Comparison of ENCODE assay signal across 27 cellular contexts in the genomic region with DNA sequence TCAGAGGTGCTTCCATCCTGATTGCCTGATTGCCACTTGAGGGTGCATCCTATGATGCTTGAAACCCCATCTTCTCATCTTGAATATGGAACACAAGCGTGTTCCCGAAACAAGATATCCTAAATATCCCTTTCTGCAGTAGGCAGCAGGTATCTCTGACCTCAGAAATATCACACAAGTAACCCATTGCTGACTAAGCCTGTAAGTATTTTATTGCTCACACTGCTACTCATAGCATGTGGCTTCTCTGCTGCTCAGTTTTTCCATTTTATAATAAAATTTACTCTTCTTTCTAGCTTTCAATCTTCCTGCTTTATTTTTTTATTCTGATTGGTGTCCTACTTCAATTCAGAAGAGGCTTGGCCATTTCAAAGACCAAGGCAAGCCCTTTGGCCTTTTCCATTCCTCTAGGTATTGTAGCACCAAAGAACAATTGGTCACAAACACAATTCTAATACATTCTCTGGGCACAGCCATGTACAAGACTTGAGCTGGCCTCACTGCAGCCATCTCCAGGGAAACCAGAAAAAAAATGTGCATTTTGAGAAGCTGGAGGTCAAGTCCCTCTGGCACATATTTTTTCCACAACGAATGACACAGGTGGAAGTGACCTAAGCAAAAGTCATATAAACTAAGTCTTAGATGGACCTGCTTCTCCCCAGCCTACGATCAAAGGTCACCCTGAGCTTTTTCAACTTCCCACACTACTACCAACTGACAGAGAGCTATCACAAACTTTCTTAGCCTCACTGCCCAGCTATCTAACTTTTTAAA.
DNase-seq lines count a peak whose midpoint lies in the region; ATAC-seq, FAIRE-seq and TF ChIP-seq lines count a peak whose summit lies in the region.
"Had no signal": no experiment of that assay in that cellular context is flagged by ENCODE, and none has a peak within 500 bp of the region (broad histone marks: within the 10 kb centered on the region; RNA-seq: fewer than 3 reads in every experiment).

No MANE protein-coding gene starts in this region.

- no peak for TF ChIP-seq CTCF in esophagus squamous epithelium (IDR thresholded peaks at IDR 0.05)

- H3K4me3 Mint-ChIP-seq in activated T-cell treated with anti-CD3 and anti-CD28 coated beads, Interleukin-2, amount 50 U/mL, for 72 hours = peak overlapping the region in 1 of 2 donors; percentile 1
- no peak overlapping the region for H3K4me3 Mint-ChIP-seq in activated T-cell treated with anti-CD3 and anti-CD28 coated beads, Interleukin-2, amount 50 U/mL, for 4 hours
- H3K4me3 Mint-ChIP-seq: endodermal cell, nephron had no signal

- no peak overlapping the region for H3K27ac ChIP-seq in esophagus squamous epithelium
- H3K27ac ChIP-seq: adrenal gland, gastroesophageal sphincter, pancreas, thyroid gland had no signal

- DNase-seq in activated T-cell treated with anti-CD3 and anti-CD28 coated beads, Interleukin-2, amount 50 U/mL, for 72 hours = no peak
- DNase-seq in activated T-cell treated with anti-CD3 and anti-CD28 coated beads, Interleukin-2, amount 50 U/mL, for 4 hours = no peak
- DNase-seq in RKO (ENCODE audit: low spot score) = peak; percentile 52
- DNase-seq in astrocyte of the hippocampus (ENCODE audit: low read depth, low spot score) = peak; percentile 14
- peak; percentile 22 for DNase-seq in urothelium cell line (ENCODE audit: low spot score)
- no peak for DNase-seq in esophagus squamous epithelium (lab: John Stamatoyannopoulos, UW)
- DNase-seq in stimulated activated CD4-positive, alpha-beta T cell treated with anti-CD3 and anti-CD28 coated beads, Interleukin-12 subunit alpha, Interleukin-12 subunit beta, amount 100 ng/mL, for 4 hours = no peak
- DNase-seq: activated CD8-positive, alpha-beta memory T cell treated with anti-CD3 and anti-CD28 coated beads, Interleukin-2, amount 50 U/mL, for 4 hours; activated gamma-delta T cell; adrenal gland; DMS53; endodermal cell; GOT3; mucosa of descending colon; NCI-H2171; NCI-H524 treated with DMSO at 0.1 percent for 48 hours; pancreas; right cardiac atrium; stimulated activated CD4-positive, alpha-beta T cell treated with anti-CD3 and anti-CD28 coated beads, Interleukin-4, amount 100 ng/mL, for 24 hours; stimulated activated naive CD4-positive, alpha-beta T cell; T-helper 9 cell; thyroid gland had no signal

- WGBS in esophagus squamous epithelium, 2 donors = 65 to 74% methylated on average over 4 of the region's 4 CpGs

- ATAC-seq in activated T-cell treated with anti-CD3 and anti-CD28 coated beads, Interleukin-2, amount 50 U/mL, for 72 hours (replicated peaks in 1 of 2) = peak; percentile 69 to 73
- no peak for ATAC-seq in activated T-cell treated with anti-CD3 and anti-CD28 coated beads, Interleukin-2, amount 50 U/mL, for 4 hours
- ATAC-seq in HG02884 (IDR thresholded peaks at IDR 0.05; ENCODE audit: unreplicated experiment) = no peak
- ATAC-seq: gastroesophageal sphincter, mucosa of descending colon, pancreas, right cardiac atrium had no signal

- H3K9me3 Mint-ChIP-seq in activated T-cell treated with anti-CD3 and anti-CD28 coated beads, Interleukin-2, amount 50 U/mL, for 72 hours = no peaks in the 10 kb centered on the region
- no peaks in the 10 kb centered on the region for H3K9me3 Mint-ChIP-seq in activated T-cell treated with anti-CD3 and anti-CD28 coated beads, Interleukin-2, amount 50 U/mL, for 4 hours

- no peaks in the 10 kb centered on the region for H3K4me1 ChIP-seq in esophagus squamous epithelium
- H3K4me1 ChIP-seq: adrenal gland, gastroesophageal sphincter, pancreas, thyroid gland had no signal

- no peaks in the 10 kb centered on the region for H3K27me3 ChIP-seq in esophagus squamous epithelium
- H3K27me3 ChIP-seq: gastroesophageal sphincter, thyroid gland had no signal

- H3K27me3 Mint-ChIP-seq in activated T-cell treated with anti-CD3 and anti-CD28 coated beads, Interleukin-2, amount 50 U/mL, for 72 hours (ENCODE audit: low read depth) = peaks cover 47% of the 10 kb centered on the region
- no peaks in the 10 kb centered on the region for H3K27me3 Mint-ChIP-seq in activated T-cell treated with anti-CD3 and anti-CD28 coated beads, Interleukin-2, amount 50 U/mL, for 4 hours (ENCODE audit: low read depth)

- FAIRE-seq in urothelium cell line (lab: Jason Lieb, UNC) = no peak
- FAIRE-seq: A204.1, islet of Langerhans, pancreas had no signal

- H3K4me1 Mint-ChIP-seq in activated T-cell treated with anti-CD3 and anti-CD28 coated beads, Interleukin-2, amount 50 U/mL, for 72 hours (ENCODE audit: low read depth) = peaks cover 12% of the 10 kb centered on the region
- no peaks in the 10 kb centered on the region for H3K4me1 Mint-ChIP-seq in activated T-cell treated with anti-CD3 and anti-CD28 coated beads, Interleukin-2, amount 50 U/mL, for 4 hours (ENCODE audit: low read depth)
- H3K4me1 Mint-ChIP-seq: endodermal cell had no signal

- no peak overlapping the region for H3K4me3 ChIP-seq in esophagus squamous epithelium
- H3K4me3 ChIP-seq: adrenal gland, gastroesophageal sphincter, mucosa of descending colon, pancreas, thyroid gland had no signal

- intact Hi-C loops in esophagus squamous epithelium (cut with DNase I) = no loop called here

- H3K36me3 ChIP-seq in esophagus squamous epithelium = no peaks in the 10 kb centered on the region
- H3K36me3 ChIP-seq: adrenal gland, gastroesophageal sphincter, pancreas, thyroid gland had no signal

- H3K27ac Mint-ChIP-seq in activated T-cell treated with anti-CD3 and anti-CD28 coated beads, Interleukin-2, amount 50 U/mL, for 72 hours = no peak overlapping the region
- H3K27ac Mint-ChIP-seq: endodermal cell, nephron had no signal

- H3K9me3 ChIP-seq in esophagus squamous epithelium = peaks cover 0 to 4% (median 0%) of the 10 kb centered on the region in 3 donors
- H3K9me3 ChIP-seq: adrenal gland, gastroesophageal sphincter, mucosa of descending colon, pancreas, thyroid gland had no signal

- H3K36me3 Mint-ChIP-seq in activated T-cell treated with anti-CD3 and anti-CD28 coated beads, Interleukin-2, amount 50 U/mL, for 72 hours (ENCODE audit: insufficient read depth in 2 of 2) = no peaks in the 10 kb centered on the region
- no peaks in the 10 kb centered on the region for H3K36me3 Mint-ChIP-seq in activated T-cell treated with anti-CD3 and anti-CD28 coated beads, Interleukin-2, amount 50 U/mL, for 4 hours (ENCODE audit: insufficient read depth)

- TF ChIP-seq POLR2A in esophagus squamous epithelium (IDR thresholded peaks at IDR 0.05) = no peak

Comparison
In these comparisons a context has a peak if more than half of its experiments do, and no peak if none do; other contexts are left out.
1. ATAC-seq: peak in activated T-cell treated with anti-CD3 and anti-CD28 coated beads, Interleukin-2, amount 50 U/mL, for 72 hours (2 of 2); none in activated T-cell treated with anti-CD3 and anti-CD28 coated beads, Interleukin-2, amount 50 U/mL, for 4 hours (0 of 2) and HG02884 (single experiment).
2. DNase-seq: peak in RKO (single experiment), astrocyte of the hippocampus (single experiment) and urothelium cell line (single experiment); none in activated T-cell treated with anti-CD3 and anti-CD28 coated beads, Interleukin-2, amount 50 U/mL, for 72 hours (0 of 2), activated T-cell treated with anti-CD3 and anti-CD28 coated beads, Interleukin-2, amount 50 U/mL, for 4 hours (single experiment), esophagus squamous epithelium (single experiment) and stimulated activated CD4-positive, alpha-beta T cell treated with anti-CD3 and anti-CD28 coated beads, Interleukin-12 subunit alpha, Interleukin-12 subunit beta, amount 100 ng/mL, for 4 hours (single experiment).